In the genomic region with DNA sequence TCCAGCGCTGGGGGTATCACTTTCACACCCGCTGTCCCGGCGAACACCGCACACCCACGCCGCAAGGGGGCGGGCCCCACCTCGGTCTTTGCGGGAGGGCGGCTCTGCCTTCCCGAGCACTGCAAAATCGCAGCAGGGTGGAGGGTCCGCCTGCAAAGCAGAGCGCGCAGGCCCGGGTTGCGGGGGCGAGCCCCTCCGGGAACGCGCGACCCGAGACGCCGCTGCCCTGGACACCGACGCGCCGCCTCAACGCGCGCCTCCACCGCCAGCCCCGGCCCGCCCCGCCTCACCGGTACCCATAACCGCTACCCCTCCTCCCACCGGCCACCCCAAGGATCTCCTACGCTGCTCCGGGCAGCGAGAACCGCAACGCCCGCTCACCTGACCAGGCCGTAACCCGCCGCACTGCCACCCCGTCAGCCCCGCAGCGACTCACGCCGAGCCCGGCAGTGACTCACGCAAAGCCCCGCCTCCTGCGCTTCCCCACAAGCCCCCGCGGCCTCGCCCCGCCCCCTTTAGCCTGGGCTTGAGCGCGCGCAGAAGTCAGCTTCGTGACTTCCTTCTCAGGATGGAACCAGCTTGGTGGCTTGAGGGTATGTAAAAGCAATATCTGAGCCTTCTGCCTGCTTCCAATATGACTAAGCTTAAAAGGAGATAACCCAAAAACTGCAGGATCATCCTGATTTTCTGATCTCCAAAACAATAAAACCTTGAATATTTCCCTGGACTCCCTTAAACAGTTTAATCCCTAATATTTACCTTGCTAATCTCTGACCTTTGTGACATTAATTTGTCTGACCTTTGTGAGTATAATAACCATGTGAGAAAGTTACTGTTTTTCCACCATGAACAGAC, we compare ENCODE assay signal across 8 cellular contexts. TPM values are rescaled to one million over a fixed set of nuclear protein-coding genes. Genes with fewer than 3 reads are reported as not detected.
DNase-seq lines count a peak whose midpoint lies in the region; ATAC-seq lines count a peak whose summit lies in the region.

A gene with protein sequence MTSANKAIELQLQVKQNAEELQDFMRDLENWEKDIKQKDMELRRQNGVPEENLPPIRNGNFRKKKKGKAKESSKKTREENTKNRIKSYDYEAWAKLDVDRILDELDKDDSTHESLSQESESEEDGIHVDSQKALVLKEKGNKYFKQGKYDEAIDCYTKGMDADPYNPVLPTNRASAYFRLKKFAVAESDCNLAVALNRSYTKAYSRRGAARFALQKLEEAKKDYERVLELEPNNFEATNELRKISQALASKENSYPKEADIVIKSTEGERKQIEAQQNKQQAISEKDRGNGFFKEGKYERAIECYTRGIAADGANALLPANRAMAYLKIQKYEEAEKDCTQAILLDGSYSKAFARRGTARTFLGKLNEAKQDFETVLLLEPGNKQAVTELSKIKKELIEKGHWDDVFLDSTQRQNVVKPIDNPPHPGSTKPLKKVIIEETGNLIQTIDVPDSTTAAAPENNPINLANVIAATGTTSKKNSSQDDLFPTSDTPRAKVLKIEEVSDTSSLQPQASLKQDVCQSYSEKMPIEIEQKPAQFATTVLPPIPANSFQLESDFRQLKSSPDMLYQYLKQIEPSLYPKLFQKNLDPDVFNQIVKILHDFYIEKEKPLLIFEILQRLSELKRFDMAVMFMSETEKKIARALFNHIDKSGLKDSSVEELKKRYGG (minus strand): TSS at position 460 of the 855 bp plus-strand sequence. CDS start 3,190 bp downstream, outside the sequence.

- peak within 1 kb of the TSS; percentile 72 for H3K4me3 ChIP-seq in Karpas-422 (ENCODE audit: low read length)

- ATAC-seq in GM21786 (IDR thresholded peaks at IDR 0.05; ENCODE audit: unreplicated experiment) (peak; percentile 82), naive B cell (ENCODE audit: low read depth in 2 of 2) (peak; percentile 86 to 87)
- peak; percentile 94 for ATAC-seq in stimulated activated memory B cell treated with anti-CD40 and anti-IgM and Interleukin-4, amounts not matched to agents 10 μg/mL and 1 μg/mL and 100 μg/mL, for 72 hours

- H3K27ac ChIP-seq in Karpas-422 (ENCODE audit: low read length), result peak within 1 kb of the TSS; percentile 90

- H3K9me3 Mint-ChIP-seq in activated T-helper 1 cell treated with anti-CD3 and anti-CD28 coated beads, Interleukin-12 subunit alpha, Interleukin-12 subunit beta, Interleukin-2, Interleukin-4 antibody, amounts not matched to agents 30 ng/mL and 10 ng/mL and 1 ng/mL, durations not matched to agents 14 hours and 24 hours and 36 hours, result no peaks in the 10 kb centered on the region
- no peaks in the 10 kb centered on the region for H3K9me3 Mint-ChIP-seq in naive B cell
- no peaks in the 10 kb centered on the region for H3K9me3 Mint-ChIP-seq in stimulated activated memory B cell treated with anti-CD40 and anti-IgM and Interleukin-4, amounts not matched to agents 10 μg/mL and 1 μg/mL and 100 μg/mL, for 72 hours

- peaks cover 7% of the 10 kb centered on the region; the same call in 1 of the 2 replicates for H4K20me1 ChIP-seq in Karpas-422 (ENCODE audit: insufficient read depth, low read depth, low read length)

- H2AFZ ChIP-seq in Karpas-422 (ENCODE audit: low read length), result no peak within 1 kb of the TSS

- H3K9me2 ChIP-seq in Karpas-422 (replicated peaks; ENCODE audit: insufficient read depth, low read length), result no peaks in the 10 kb centered on the region

- H3K79me2 ChIP-seq in Karpas-422 (ENCODE audit: low read length), result peaks cover 82% of the 10 kb centered on the region

- no peaks in the 10 kb centered on the region for H3K27me3 Mint-ChIP-seq in activated T-helper 1 cell treated with anti-CD3 and anti-CD28 coated beads, Interleukin-12 subunit alpha, Interleukin-12 subunit beta, Interleukin-2, Interleukin-4 antibody, amounts not matched to agents 30 ng/mL and 10 ng/mL and 1 ng/mL, durations not matched to agents 14 hours and 24 hours and 36 hours (ENCODE audit: insufficient read depth)
- H3K27me3 Mint-ChIP-seq in naive B cell, result no peaks in the 10 kb centered on the region
- no peaks in the 10 kb centered on the region for H3K27me3 Mint-ChIP-seq in stimulated activated memory B cell treated with anti-CD40 and anti-IgM and Interleukin-4, amounts not matched to agents 10 μg/mL and 1 μg/mL and 100 μg/mL, for 72 hours

- H3K4me1 ChIP-seq in Karpas-422 (ENCODE audit: low read length), result peaks cover 70% of the 10 kb centered on the region

- H3K36me3 Mint-ChIP-seq in activated T-helper 1 cell treated with anti-CD3 and anti-CD28 coated beads, Interleukin-12 subunit alpha, Interleukin-12 subunit beta, Interleukin-2, Interleukin-4 antibody, amounts not matched to agents 30 ng/mL and 10 ng/mL and 1 ng/mL, durations not matched to agents 14 hours and 24 hours and 36 hours (ENCODE audit: low read depth), result peaks cover 12% of the 10 kb centered on the region
- peaks cover 0 to 8% of the 10 kb centered on the region in 2 donors for H3K36me3 Mint-ChIP-seq in naive B cell
- peaks cover 15% of the 10 kb centered on the region for H3K36me3 Mint-ChIP-seq in stimulated activated memory B cell treated with anti-CD40 and anti-IgM and Interleukin-4, amounts not matched to agents 10 μg/mL and 1 μg/mL and 100 μg/mL, for 72 hours

- H3K27ac Mint-ChIP-seq in activated T-helper 1 cell treated with anti-CD3 and anti-CD28 coated beads, Interleukin-12 subunit alpha, Interleukin-12 subunit beta, Interleukin-2, Interleukin-4 antibody, amounts not matched to agents 30 ng/mL and 10 ng/mL and 1 ng/mL, durations not matched to agents 14 hours and 24 hours and 36 hours, result peak within 1 kb of the TSS; percentile 98
- peak within 1 kb of the TSS; percentile 97 to 100 (median 98) for H3K27ac Mint-ChIP-seq in naive B cell
- H3K27ac Mint-ChIP-seq in stimulated activated memory B cell treated with anti-CD40 and anti-IgM and Interleukin-4, amounts not matched to agents 10 μg/mL and 1 μg/mL and 100 μg/mL, for 72 hours, result peak within 1 kb of the TSS; percentile 99

- DNase-seq in DMS79 treated with DMSO at 0.1 percent for 48 hours (lab: John Stamatoyannopoulos, UW), result peak; percentile 81
- peak; percentile 99 for DNase-seq in Karpas-422
- peak; percentile 91 for DNase-seq in RPMI7951 (ENCODE audit: low read depth)
- peak; percentile 97 for DNase-seq in activated T-helper 1 cell treated with anti-CD3 and anti-CD28 coated beads, Interleukin-12 subunit alpha, Interleukin-12 subunit beta, Interleukin-2, Interleukin-4 antibody, amounts not matched to agents 30 ng/mL and 10 ng/mL and 1 ng/mL, durations not matched to agents 14 hours and 24 hours and 36 hours (ENCODE audit: low spot score)
- DNase-seq in fibroblast of gingiva (ENCODE audit: low read depth), result peak; percentile 90
- peak; percentile 95 for DNase-seq in naive B cell

- peak within 1 kb of the TSS; percentile 80 for H3K9ac ChIP-seq in Karpas-422 (ENCODE audit: low read length)

- H3K4me2 ChIP-seq in Karpas-422 (ENCODE audit: low read depth, low read length, poor library complexity, severe bottlenecking), result peak within 1 kb of the TSS; percentile 91

- peaks cover 58% of the 10 kb centered on the region for H3K4me1 Mint-ChIP-seq in activated T-helper 1 cell treated with anti-CD3 and anti-CD28 coated beads, Interleukin-12 subunit alpha, Interleukin-12 subunit beta, Interleukin-2, Interleukin-4 antibody, amounts not matched to agents 30 ng/mL and 10 ng/mL and 1 ng/mL, durations not matched to agents 14 hours and 24 hours and 36 hours (ENCODE audit: low read depth)
- H3K4me1 Mint-ChIP-seq in naive B cell, result peaks cover 59 to 67% (median 66%) of the 10 kb centered on the region in 3 donors
- peaks cover 63% of the 10 kb centered on the region for H3K4me1 Mint-ChIP-seq in stimulated activated memory B cell treated with anti-CD40 and anti-IgM and Interleukin-4, amounts not matched to agents 10 μg/mL and 1 μg/mL and 100 μg/mL, for 72 hours

- intact Hi-C loops in activated T-helper 1 cell treated with anti-CD3 and anti-CD28 coated beads, Interleukin-12 subunit alpha, Interleukin-12 subunit beta, Interleukin-2, Interleukin-4 antibody, amounts not matched to agents 30 ng/mL and 10 ng/mL and 1 ng/mL, durations not matched to agents 14 hours and 24 hours and 36 hours (cut with micrococcal nuclease), result loop anchor here (1.0 to 10.0 kb wide), 16 partner anchors 10 to 1713 kb away; a partner anchor contains a TSS

- no peaks in the 10 kb centered on the region for H3K9me3 ChIP-seq in Karpas-422 (ENCODE audit: low read length)

- no peaks in the 10 kb centered on the region for H3K27me3 ChIP-seq in Karpas-422 (ENCODE audit: low read length)

- peaks cover 21% of the 10 kb centered on the region; the same call in 1 of the 2 replicates for H3K36me3 ChIP-seq in Karpas-422 (ENCODE audit: insufficient read depth, low read length)

- H3K4me3 Mint-ChIP-seq in activated T-helper 1 cell treated with anti-CD3 and anti-CD28 coated beads, Interleukin-12 subunit alpha, Interleukin-12 subunit beta, Interleukin-2, Interleukin-4 antibody, amounts not matched to agents 30 ng/mL and 10 ng/mL and 1 ng/mL, durations not matched to agents 14 hours and 24 hours and 36 hours, result peak within 1 kb of the TSS; percentile 97
- H3K4me3 Mint-ChIP-seq in naive B cell, result peak within 1 kb of the TSS; percentile 91 to 99 (median 96)
- H3K4me3 Mint-ChIP-seq in stimulated activated memory B cell treated with anti-CD40 and anti-IgM and Interleukin-4, amounts not matched to agents 10 μg/mL and 1 μg/mL and 100 μg/mL, for 72 hours, result peak within 1 kb of the TSS; percentile 98

RNA-seq across cellular contexts. Expression of the gene that starts here (rescaled TPM):
- 38.2 and 47.2 TPM in 2 replicates for total RNA-seq in Karpas-422 (2014; rRNA removed; shearing (Covaris generic); ENCODE audit: low replicate concordance)
- 20.1 and 24.6 TPM in 2 replicates for total RNA-seq in RPMI7951 (2014; rRNA removed; shearing (Covaris generic))
- total RNA-seq in activated T-helper 1 cell treated with anti-CD3 and anti-CD28 coated beads, Interleukin-12 subunit alpha, Interleukin-12 subunit beta, Interleukin-2, Interleukin-4 antibody, amounts not matched to agents 30 ng/mL and 10 ng/mL and 1 ng/mL, durations not matched to agents 14 hours and 24 hours and 36 hours, result 61.2 and 64.9 TPM in 2 replicates
- 10 to 100 TPM; 47.8 to 69.5 (median 56.0) TPM for polyA plus RNA-seq in naive B cell (ENCODE audit: low read depth in 6 of 6)

Comparison
In these comparisons a context has a peak if more than half of its experiments do, and no peak if none do; other contexts are left out.
1. Peak in every context shown above with its lines: DNase-seq, ATAC-seq, H3K4me3 ChIP-seq and H3K27ac ChIP-seq.